ENCODE assay signal across 8 cellular contexts in genomic region chr9:113056191-113057106, GRCh38. TPM values are rescaled to one million over a fixed set of nuclear protein-coding genes. Genes with fewer than 3 reads are reported as not detected.
DNase-seq lines count a peak whose midpoint lies in the region; ATAC-seq, FAIRE-seq and TF ChIP-seq lines count a peak whose summit lies in the region.

Gene ZFP37, minus strand, starts transcription at chr9:113056724. Its CDS starts 36 bp downstream, at chr9:113056688.

- TF ChIP-seq CTCF in endothelial cell of umbilical vein (IDR thresholded peaks at IDR 0.05; ENCODE audit: extremely low read depth in 1 of 2, insufficient read depth in 1 of 2, low read depth in 1 of 2, low read length in 2 of 2): no peak

- no peak within 1 kb of the TSS for H2AK5ac ChIP-seq in mesendoderm (ENCODE audit: low read length)

- TF ChIP-seq POLR2A in endothelial cell of umbilical vein (IDR thresholded peaks at IDR 0.05; ENCODE audit: low read depth, low read length): no peak

- peak; percentile 77 for FAIRE-seq in endothelial cell of umbilical vein (lab: Jason Lieb, UNC)

- CTCF ChIA-PET in endothelial cell of umbilical vein (lab: Charles Lee): interaction anchor here (1.2 kb wide), 1 partner anchor 56 kb away, joined by 5 read pairs; no protein-coding TSS in a partner anchor

- H4K8ac ChIP-seq in mesendoderm (ENCODE audit: low read depth, low read length): no peak within 1 kb of the TSS

- BruUV-seq in endothelial cell of umbilical vein (replicated peaks; lab: Mats Ljungman, UMichigan): no TSS peak

- no peak within 1 kb of the TSS for H2BK5ac ChIP-seq in mesendoderm (ENCODE audit: low read length)

- H3K4me3 ChIP-seq in endothelial cell of umbilical vein (replicated peaks in 1 of 3; ENCODE audit: insufficient read depth in 1 of 3, low read depth in 1 of 3, low read length in 3 of 3) (peak within 1 kb of the TSS; percentile 56 to 73 (median 68)), mesendoderm (ENCODE audit: low read length) (peak within 1 kb of the TSS; percentile 97)

- H3K9me3 ChIP-seq in endothelial cell of umbilical vein (replicated peaks; ENCODE audit: control insufficient read depth, insufficient read depth, low read length): no peaks in the 10 kb centered on the region

- H3K9ac ChIP-seq in endothelial cell of umbilical vein (replicated peaks; ENCODE audit: extremely low read depth, insufficient read depth, low read length) (peak within 1 kb of the TSS; percentile 37), mesendoderm (ENCODE audit: low read length) (peak within 1 kb of the TSS; percentile 86)

- H3K79me2 ChIP-seq in endothelial cell of umbilical vein (ENCODE audit: control insufficient read depth, insufficient read depth, low read length): no peaks in the 10 kb centered on the region
- no peaks in the 10 kb centered on the region for H3K79me2 ChIP-seq in mesendoderm (ENCODE audit: control insufficient read depth, insufficient read depth, low read length)

- H3K36me3 ChIP-seq in endothelial cell of umbilical vein (ENCODE audit: control insufficient read depth in 2 of 2, extremely low read depth in 1 of 2, insufficient read depth in 2 of 2, low read length in 2 of 2): no peaks in the 10 kb centered on the region
- no peaks in the 10 kb centered on the region for H3K36me3 ChIP-seq in mesendoderm (ENCODE audit: control insufficient read depth, insufficient read depth, low read length)

- dilution Hi-C loops in endothelial cell of umbilical vein (cut with MboI; ENCODE audit: extremely low pct_ligation_motif_present, low sequenced_read_pairs): no loop called here

- peak within 1 kb of the TSS; percentile 8 for H3K18ac ChIP-seq in mesendoderm (ENCODE audit: low read length)

- H3K27me3 ChIP-seq in endothelial cell of umbilical vein (ENCODE audit: control insufficient read depth in 2 of 2, insufficient read depth in 2 of 2, low read length in 2 of 2) (peaks cover 2 to 10% of the 10 kb centered on the region in 2 experiments), mesendoderm (ENCODE audit: insufficient read depth, low read length, poor library complexity) (peaks cover 18% of the 10 kb centered on the region)

- H2AFZ ChIP-seq in endothelial cell of umbilical vein (ENCODE audit: low read depth, low read length): peak within 1 kb of the TSS; percentile 93

- H3K4me1 ChIP-seq in endothelial cell of umbilical vein (ENCODE audit: control insufficient read depth, extremely low read depth, insufficient read depth, low read length) (peaks cover 3% of the 10 kb centered on the region), mesendoderm (ENCODE audit: control insufficient read depth, low read depth, low read length) (no peaks in the 10 kb centered on the region)

- DNase-seq in NCI-H69 (lab: John Stamatoyannopoulos, UW) (peak; percentile 91), endothelial cell of umbilical vein (ENCODE audit: low read depth, low spot score) (peak; percentile 94), mesendoderm (peak; percentile 95), AML-193 (lab: John Stamatoyannopoulos, UW) (no peak)
- peak; percentile 70 for DNase-seq in activated CD8-positive, alpha-beta memory T cell treated with anti-CD3 and anti-CD28 coated beads, Interleukin-2, amount 50 U/mL, for 4 hours
- DNase-seq in stimulated activated CD8-positive, alpha-beta memory T cell treated with anti-CD3 and anti-CD28 coated beads, Interleukin-12 subunit alpha, Interleukin-12 subunit beta, amount 100 ng/mL, for 1 hour (ENCODE audit: low read depth): peak; percentile 59

- H3K79me1 ChIP-seq in mesendoderm (ENCODE audit: low read length): no peaks in the 10 kb centered on the region

- H4K5ac ChIP-seq in mesendoderm (ENCODE audit: low read length): peak within 1 kb of the TSS; percentile 59

- H3K4ac ChIP-seq in mesendoderm (ENCODE audit: low read depth, low read length): no peak within 1 kb of the TSS

- H3K27ac ChIP-seq in endothelial cell of umbilical vein (ENCODE audit: insufficient read depth, low read depth, low read length) (no peak within 1 kb of the TSS), mesendoderm (ENCODE audit: low read depth, low read length) (no peak within 1 kb of the TSS)

- H4K20me1 ChIP-seq in endothelial cell of umbilical vein (replicated peaks; ENCODE audit: control insufficient read depth, extremely low read depth, insufficient read depth, low read length): no peaks in the 10 kb centered on the region

- intact Hi-C loops in endothelial cell of umbilical vein (cut with micrococcal nuclease): loop anchor here (10.0 kb wide), 1 partner anchor 98 kb away; the partner anchor contains the start of gene SLC31A2

- no peak within 1 kb of the TSS for H2BK120ac ChIP-seq in mesendoderm (ENCODE audit: low read depth, low read length)

- H2BK15ac ChIP-seq in mesendoderm (replicated peaks; ENCODE audit: low read depth): no peak within 1 kb of the TSS

- WGBS in mesendoderm (ENCODE audit: extremely low coverage, insufficient coverage, low lambda C conversion rate): no CpG with 5 or more reads among the region's 62 CpGs

- H3K56ac ChIP-seq in mesendoderm (ENCODE audit: low read length): peak within 1 kb of the TSS; percentile 97

- H3K23ac ChIP-seq in mesendoderm (ENCODE audit: low read length): peak within 1 kb of the TSS; percentile 74

- H3K4me2 ChIP-seq in endothelial cell of umbilical vein (ENCODE audit: insufficient read depth, low read length) (peak within 1 kb of the TSS; percentile 80), mesendoderm (ENCODE audit: low read length) (peak within 1 kb of the TSS; percentile 82)

- ATAC-seq in GM18867 (IDR thresholded peaks at IDR 0.05; ENCODE audit: unreplicated experiment) (peak; percentile 99), HG03159 (IDR thresholded peaks at IDR 0.05; ENCODE audit: unreplicated experiment) (peak; percentile 94)

- H3K9me1 ChIP-seq in endothelial cell of umbilical vein (replicated peaks; ENCODE audit: control insufficient read depth, extremely low read depth, insufficient read depth, low read length): no peaks in the 10 kb centered on the region

- POLR2A ChIA-PET in endothelial cell of umbilical vein (lab: Charles Lee): no interaction called here

TF ChIP-seq in endothelial cell of umbilical vein, 7 proteins besides CTCF, POLR2A, EP300 and RAD21:
- TF ChIP-seq JUN (IDR thresholded peaks at IDR 0.05; ENCODE audit: borderline replicate concordance, insufficient read depth, insufficient read length, low read depth) (no peak), POLR2AphosphoS5 (IDR thresholded peaks at IDR 0.05; ENCODE audit: insufficient read depth, low read depth, low read length) (peak; percentile 31)
TF ChIP-seq in endothelial cell of umbilical vein: peak in this region for 1.

RNA-seq across cellular contexts. Expression of gene ZFP37, which starts in this region (rescaled TPM):
- 1.3 and 1.6 TPM in 2 replicates for total RNA-seq in endothelial cell of umbilical vein
- 0.13 and 0.21 TPM in 2 replicates for polyA plus RNA-seq in endothelial cell of umbilical vein
- 0.32 and 0.39 TPM in 2 replicates for polyA plus RNA-seq in endothelial cell of umbilical vein (2011; cell fraction: cytosol; rRNA removed)
- 0.55 and 0.87 TPM in 2 replicates for polyA plus RNA-seq in endothelial cell of umbilical vein (2011; cell fraction: nucleus; rRNA removed)
- polyA plus RNA-seq in endothelial cell of umbilical vein (2012): 0.27 and 0.72 TPM in 2 replicates
- polyA minus RNA-seq in endothelial cell of umbilical vein: 0.38 and 0.39 TPM in 2 replicates
- polyA minus RNA-seq in endothelial cell of umbilical vein (2011; cell fraction: cytosol; rRNA and poly(A)+ RNA removed): 0.92 TPM
- polyA minus RNA-seq in endothelial cell of umbilical vein (2011; cell fraction: nucleus; rRNA and poly(A)+ RNA removed): 0.72 and 1.1 TPM in 2 replicates
- polyA plus RNA-seq in mesendoderm (2013, experiment 1 of 2): 2.4 TPM
- polyA plus RNA-seq in mesendoderm (2013, experiment 2 of 2): 2.3 TPM

Comparison
In these comparisons a context has a peak if more than half of its experiments do, and no peak if none do; other contexts are left out.
1. DNase-seq: peak in NCI-H69 (single experiment), activated CD8-positive, alpha-beta memory T cell treated with anti-CD3 and anti-CD28 coated beads, Interleukin-2, amount 50 U/mL, for 4 hours (single experiment), endothelial cell of umbilical vein (single experiment), mesendoderm (single experiment) and stimulated activated CD8-positive, alpha-beta memory T cell treated with anti-CD3 and anti-CD28 coated beads, Interleukin-12 subunit alpha, Interleukin-12 subunit beta, amount 100 ng/mL, for 1 hour (single experiment); none in AML-193 (0 of 2).